Comparison of ENCODE assay signal across 8 cellular contexts in the genomic region with DNA sequence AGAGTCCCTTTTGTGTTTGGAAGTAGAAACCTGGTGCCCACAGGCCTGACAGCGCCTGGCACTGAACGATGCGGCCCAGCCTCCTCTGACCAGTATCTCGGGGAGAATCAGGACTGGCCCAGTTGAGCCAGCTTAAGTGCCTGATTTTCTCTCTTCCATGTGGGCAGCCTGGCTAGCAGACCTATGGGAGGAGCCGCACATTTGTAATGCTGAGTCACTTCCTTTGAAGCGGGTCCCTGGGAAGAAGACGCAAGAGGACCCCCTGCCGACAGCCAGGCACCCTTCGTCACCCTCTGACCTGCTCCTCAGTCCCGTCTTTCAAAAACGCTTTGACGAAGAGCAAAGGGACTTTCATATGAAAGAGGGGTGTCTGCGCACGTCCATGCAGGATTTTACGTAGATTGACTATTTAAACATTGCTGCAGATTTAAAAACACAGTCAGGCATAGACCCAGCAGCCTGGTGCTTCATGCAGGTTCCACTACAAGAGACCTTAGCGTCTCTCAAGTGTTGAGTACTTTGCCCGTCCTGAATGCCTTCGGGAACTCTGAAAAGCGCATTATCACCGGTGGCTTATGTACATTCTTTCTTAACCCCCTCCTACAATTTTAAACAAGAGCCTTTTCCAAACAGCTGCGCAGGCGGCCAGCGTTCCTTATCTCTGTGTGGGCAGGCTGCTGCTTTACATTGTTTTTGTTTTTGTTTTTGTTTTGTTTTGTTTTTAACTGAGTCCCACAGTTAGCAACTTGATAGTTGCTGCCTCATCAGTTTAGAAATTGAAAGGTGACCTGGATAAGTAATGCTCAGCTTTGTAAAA. TPM values are rescaled to one million over a fixed set of nuclear protein-coding genes. Genes with fewer than 3 reads are reported as not detected.
DNase-seq lines count a peak whose midpoint lies in the region; ATAC-seq and TF ChIP-seq lines count a peak whose summit lies in the region.

No MANE protein-coding gene starts in this region.

- H3K9ac ChIP-seq in BLaER1 treated with 17β-estradiol and CSF1 and Interleukin-3, amounts not matched to agents 10 nM and 100 nM, result peak overlapping the region; percentile 3 to 79 (median 63); a peak in 19 of 22 replicates

- ATAC-seq in GM18520 (IDR thresholded peaks at IDR 0.05; ENCODE audit: unreplicated experiment), result no peak

- H4K20me1 ChIP-seq in BLaER1 treated with 17β-estradiol and CSF1 and Interleukin-3, amounts not matched to agents 10 nM and 100 nM, result peaks cover 22 to 76% (median 40%) of the 10 kb centered on the region in 11 experiments

- H3K4me3 ChIP-seq in BLaER1 treated with 17β-estradiol and CSF1 and Interleukin-3, amounts not matched to agents 10 nM and 100 nM, result peak overlapping the region in 1 of 10 experiments; percentile 31; a peak in 3 of 20 replicates
- no peak overlapping the region for H3K4me3 ChIP-seq in esophagus (ENCODE audit: low read depth in 1 of 2, low read length in 2 of 2)

- H3K4me1 Mint-ChIP-seq in neural crest cell, result peaks cover 44% of the 10 kb centered on the region

- peak overlapping the region; percentile 94 for H3K27ac Mint-ChIP-seq in neural crest cell (ENCODE audit: unreplicated experiment)

- 44 to 57% methylated on average over 23 of the region's 23 CpGs for WGBS in esophagus, 2 donors

- H3K4me1 ChIP-seq in BLaER1 treated with 17β-estradiol and CSF1 and Interleukin-3, amounts not matched to agents 10 nM and 100 nM, result peaks cover 67 to 86% (median 78%) of the 10 kb centered on the region in 10 experiments
- H3K4me1 ChIP-seq in esophagus (ENCODE audit: control insufficient read depth in 2 of 2, insufficient read depth in 2 of 2, low read length in 1 of 2), result no peaks in the 10 kb centered on the region

- no peaks in the 10 kb centered on the region for H3K27me3 ChIP-seq in BLaER1 treated with 17β-estradiol and CSF1 and Interleukin-3, amounts not matched to agents 10 nM and 100 nM
- no peaks in the 10 kb centered on the region for H3K27me3 ChIP-seq in esophagus (ENCODE audit: control insufficient read depth in 1 of 2, insufficient read depth in 2 of 2, low read length in 2 of 2)

- H3K4me3 Mint-ChIP-seq in neural crest cell, result peak overlapping the region; percentile 82

- H3K27me3 Mint-ChIP-seq in neural crest cell (ENCODE audit: low read depth), result no peaks in the 10 kb centered on the region

- H3K27ac ChIP-seq in BLaER1 treated with 17β-estradiol and CSF1 and Interleukin-3, amounts not matched to agents 10 nM and 100 nM, result peak overlapping the region in 10 of 11 experiments; percentile 35 to 90 (median 80); a peak in 20 of 22 replicates
- H3K27ac ChIP-seq in esophagus (ENCODE audit: low read depth in 2 of 2, low read length in 1 of 2), result peak overlapping the region; percentile 17 to 26

- H3K36me3 Mint-ChIP-seq in neural crest cell (ENCODE audit: low read depth), result peaks cover 4% of the 10 kb centered on the region

- H3K4me2 ChIP-seq in BLaER1 treated with 17β-estradiol and CSF1 and Interleukin-3, amounts not matched to agents 10 nM and 100 nM, result peak overlapping the region; percentile 65 to 91 (median 75)

- peak; percentile 90 for DNase-seq in HuH-7 (ENCODE audit: low spot score)
- peak; percentile 44 for DNase-seq in activated CD4-positive, alpha-beta T cell treated with anti-CD3 and anti-CD28 coated beads for 48 hours
- peak; percentile 11 for DNase-seq in neural crest cell (ENCODE audit: low read depth, low spot score)
- no peak for DNase-seq in ureter (ENCODE audit: low spot score)
- DNase-seq in NCI-H446 (lab: John Stamatoyannopoulos, UW), result no peak

- peaks cover 31 to 52% (median 37%) of the 10 kb centered on the region in 11 experiments for H3K36me3 ChIP-seq in BLaER1 treated with 17β-estradiol and CSF1 and Interleukin-3, amounts not matched to agents 10 nM and 100 nM
- peaks cover 12 to 19% of the 10 kb centered on the region in 2 donors for H3K36me3 ChIP-seq in esophagus (ENCODE audit: control insufficient read depth in 2 of 2, insufficient read depth in 2 of 2, low read length in 1 of 2)

- no peak for TF ChIP-seq CTCF in neural crest cell (conservative IDR thresholded peaks at IDR 0.05)

- no peaks in the 10 kb centered on the region for H3K9me3 ChIP-seq in BLaER1 treated with 17β-estradiol and CSF1 and Interleukin-3, amounts not matched to agents 10 nM and 100 nM (replicated peaks in 1 of 11)
- no peaks in the 10 kb centered on the region for H3K9me3 ChIP-seq in esophagus (ENCODE audit: control insufficient read depth in 2 of 2, insufficient read depth in 1 of 2, low read depth in 1 of 2, low read length in 1 of 2)

- H3K9me3 Mint-ChIP-seq in neural crest cell, result no peaks in the 10 kb centered on the region

RNA-seq across cellular contexts. Expression of a gene that starts 36.5 kb away (rescaled TPM):
- polyA plus RNA-seq in esophagus, result 10 to 100 TPM; 22.1 to 34.5 TPM
- total RNA-seq in neural crest cell, result 31.2 and 37.6 TPM in 2 replicates
- total RNA-seq in ureter, result 39.1 TPM

RNA-seq across cellular contexts. Expression of a gene that starts 56.8 kb away (rescaled TPM):
- polyA plus RNA-seq in esophagus, result 1 to 10 TPM; 3.9 to 7.1 TPM
- total RNA-seq in neural crest cell, result 28.1 and 29.1 TPM in 2 replicates
- 40.4 TPM for total RNA-seq in ureter

Comparison
In these comparisons a context has a peak if more than half of its experiments do, and no peak if none do; other contexts are left out.
1. DNase-seq: peak in HuH-7 (single experiment), activated CD4-positive, alpha-beta T cell treated with anti-CD3 and anti-CD28 coated beads for 48 hours (single experiment) and neural crest cell (single experiment); none in ureter (single experiment) and NCI-H446 (0 of 2).